ENCODE assay signal across 13 cellular contexts in the genomic region with DNA sequence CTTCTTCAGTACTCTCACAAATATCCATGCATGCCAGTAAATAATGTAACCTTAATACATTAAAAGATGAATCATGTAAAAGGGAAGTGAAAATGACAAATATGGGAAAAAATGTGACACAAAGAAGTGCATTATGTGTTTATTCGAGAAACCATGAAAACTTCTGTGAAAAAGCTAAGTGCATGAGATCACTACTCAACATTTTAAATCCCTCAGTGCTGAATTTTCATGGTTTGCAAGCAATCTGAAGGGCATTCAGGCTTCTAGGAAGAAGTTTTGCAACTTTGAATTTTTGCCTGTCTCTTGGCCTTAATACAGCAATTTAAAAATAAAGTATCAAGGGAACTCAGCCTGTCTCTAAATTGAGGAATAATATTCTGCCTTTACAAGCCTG.
DNase-seq lines count a peak whose midpoint lies in the region; ATAC-seq, FAIRE-seq and TF ChIP-seq lines count a peak whose summit lies in the region.
"Had no signal": no experiment of that assay in that cellular context is flagged by ENCODE, and none has a peak within 500 bp of the region (broad histone marks: within the 10 kb centered on the region; RNA-seq: fewer than 3 reads in every experiment).

No MANE protein-coding gene starts in this region.

- in situ Hi-C loops in IMR-90 (cut with MboI; ENCODE audit: low sequenced_read_pairs) = no loop called here

- peak overlapping the region; percentile 31; the same call in 1 of the 2 replicates for H3K4me2 ChIP-seq in IMR-90 (ENCODE audit: low read depth, low read length)

- TF ChIP-seq POLR2A in IMR-90 (IDR thresholded peaks at IDR 0.05; ENCODE audit: low read depth, low read length) (no peak), vagina (IDR thresholded peaks at IDR 0.05) (no peak)

- no peaks in the 10 kb centered on the region for H3K27me3 ChIP-seq in IMR-90 (ENCODE audit: control insufficient read depth, insufficient read depth, low read length)
- H3K27me3 ChIP-seq in bronchial epithelial cell (ENCODE audit: control insufficient read depth, insufficient read depth, low read length) = no peaks in the 10 kb centered on the region
- no peaks in the 10 kb centered on the region for H3K27me3 ChIP-seq in lower lobe of right lung (ENCODE audit: low read depth)
- H3K27me3 ChIP-seq in vagina = no peaks in the 10 kb centered on the region
- H3K27me3 ChIP-seq: uterus had no signal

- H4K5ac ChIP-seq in IMR-90 (ENCODE audit: low read depth, low read length) = no peak overlapping the region

- TF ChIP-seq RAD21 in IMR-90 (IDR thresholded peaks at IDR 0.05; ENCODE audit: low read length) = no peak

- CTCF ChIA-PET in IMR-90 (lab: Yijun Ruan, JAX) = no interaction called here

- no peak overlapping the region for H2AK5ac ChIP-seq in IMR-90 (ENCODE audit: low read depth, low read length)

- dilution Hi-C loops in IMR-90 (cut with HindIII; ENCODE audit: low sequenced_read_pairs, unreplicated experiment) = no loop called here

- peak overlapping the region; percentile 7; the same call in 1 of the 2 replicates for H3K18ac ChIP-seq in IMR-90 (ENCODE audit: low read depth, low read length)

- no peaks in the 10 kb centered on the region for H3K9me3 ChIP-seq in IMR-90 (ENCODE audit: control insufficient read depth, insufficient read depth, low read length)
- H3K9me3 ChIP-seq in lower lobe of right lung = no peaks in the 10 kb centered on the region
- H3K9me3 ChIP-seq in vagina = no peaks in the 10 kb centered on the region
- H3K9me3 ChIP-seq: uterus had no signal

- H2AK9ac ChIP-seq in IMR-90 (replicated peaks; ENCODE audit: low read depth, low read length, poor library complexity) = no peak overlapping the region

- no peak overlapping the region for H3K9ac ChIP-seq in IMR-90 (ENCODE audit: low read depth, low read length)

- no peaks in the 10 kb centered on the region for H3K79me1 ChIP-seq in IMR-90 (ENCODE audit: low read depth in 1 of 2, low read length in 2 of 2)

- 0 out of 3 replicates have a peak overlapping the region, but pooled peaks have one; percentile 25 for H2BK15ac ChIP-seq in IMR-90 (ENCODE audit: low read depth, low read length)

- H2AFZ ChIP-seq in IMR-90 (replicated peaks; ENCODE audit: low read length, poor library complexity) = no peak overlapping the region

- H3K36me3 ChIP-seq in IMR-90 (ENCODE audit: control insufficient read depth, insufficient read depth, low read length) (no peaks in the 10 kb centered on the region), bronchial epithelial cell (ENCODE audit: control insufficient read depth, insufficient read depth, low read length) (no peaks in the 10 kb centered on the region), lower lobe of right lung (no peaks in the 10 kb centered on the region), vagina (no peaks in the 10 kb centered on the region)
- H3K36me3 ChIP-seq: uterus had no signal

- peak; percentile 87 for ATAC-seq in IMR-90 (ENCODE audit: low read depth)
- ATAC-seq in lower lobe of right lung = peak in 1 of 2 donors; percentile 39
- no peak for ATAC-seq in HG02970 (IDR thresholded peaks at IDR 0.05; ENCODE audit: low FRiP score, unreplicated experiment)
- ATAC-seq in GM21723 (IDR thresholded peaks at IDR 0.05; ENCODE audit: unreplicated experiment) = no peak

- no peak for TF ChIP-seq CTCF in AG09319 (IDR thresholded peaks at IDR 0.05; ENCODE audit: low read depth, low read length)
- no peak for TF ChIP-seq CTCF in IMR-90 (conservative IDR thresholded peaks at IDR 0.05; ENCODE audit: low read depth, low read length)
- no peak for TF ChIP-seq CTCF in bronchial epithelial cell (IDR thresholded peaks at IDR 0.05; ENCODE audit: insufficient read depth, low read length, severe bottlenecking)
- no peak for TF ChIP-seq CTCF in lower lobe of right lung (IDR thresholded peaks at IDR 0.05)
- TF ChIP-seq CTCF in vagina (IDR thresholded peaks at IDR 0.05) = no peak

- H4K8ac ChIP-seq in IMR-90 (ENCODE audit: low read depth in 2 of 2, low read length in 2 of 2) = peak overlapping the region; percentile 55 to 62; a peak in 2 of 4 replicates

- no peak overlapping the region for H3K14ac ChIP-seq in IMR-90 (replicated peaks; ENCODE audit: low read depth, low read length)

- intact Hi-C loops in IMR-90 (cut with micrococcal nuclease) = no loop called here
- intact Hi-C loops in lower lobe of right lung (cut with DNase I) = no loop called here
- intact Hi-C loops in vagina (cut with DNase I) = no loop called here

- BruUV-seq in IMR-90 (replicated peaks; lab: Mats Ljungman, UMichigan) = no TSS peak

- H3K4me3 ChIP-seq in IMR-90 (ENCODE audit: insufficient read depth, low read depth, low read length) (no peak overlapping the region), bronchial epithelial cell (ENCODE audit: low read depth, low read length) (no peak overlapping the region), lower lobe of right lung (no peak overlapping the region), vagina (no peak overlapping the region)
- H3K4me3 ChIP-seq: uterus had no signal

- H3K9me1 ChIP-seq in IMR-90 (ENCODE audit: insufficient read depth, low read length) = 0 out of 2 replicates have a peak, but pooled peaks cover 3% of the 10 kb centered on the region

- WGBS in IMR-90 (ENCODE audit: extremely low coverage in 2 of 2, insufficient read length in 1 of 2), 2 experiments = no CpG with 5 or more reads among the region's 1 CpG

- POLR2A ChIA-PET in IMR-90 (lab: Charles Lee; ENCODE audit: unreplicated experiment) = interaction anchor here (0.9 kb wide), 1 partner anchor 64 kb away, joined by 3 read pairs; no protein-coding TSS in a partner anchor

- H2BK120ac ChIP-seq in IMR-90 (ENCODE audit: low read depth, low read length) = peak overlapping the region; percentile 14; the same call in 1 of the 2 replicates

- DNase-seq in AG09319 (ENCODE audit: extremely low read depth, low read depth) (peak; percentile 62), IMR-90 (peak; percentile 93), bronchial epithelial cell (ENCODE audit: low read depth) (peak; percentile 46), lower lobe of right lung (no peak), vagina (ENCODE audit: extremely low spot score in 2 of 2) (no peak), caudate nucleus (lab: John Stamatoyannopoulos, UW) (no peak)
- DNase-seq: activated effector memory CD4-positive, alpha-beta T cell treated with Interleukin-2 at 50 U/mL for 16 hours; DMS153; NCI-H187 treated with DMSO at 0.1 percent for 48 hours; stimulated activated CD4-positive, alpha-beta T cell treated with anti-CD3 and anti-CD28 coated beads, Interleukin-12 subunit alpha, Interleukin-12 subunit beta, amount 100 ng/mL, for 4 hours; uterus had no signal

- no peak overlapping the region for H4K91ac ChIP-seq in IMR-90 (ENCODE audit: insufficient read depth, low read depth, low read length)

- peaks cover 2% of the 10 kb centered on the region for H3K4me1 ChIP-seq in IMR-90 (ENCODE audit: control insufficient read depth, insufficient read depth, low read length)
- H3K4me1 ChIP-seq in lower lobe of right lung = peaks cover 9% of the 10 kb centered on the region
- H3K4me1 ChIP-seq in vagina = peaks cover 9% of the 10 kb centered on the region
- H3K4me1 ChIP-seq: uterus had no signal

- no peak for FAIRE-seq in bronchial epithelial cell (lab: Jason Lieb, UNC)

- H3K27ac ChIP-seq in IMR-90 (ENCODE audit: insufficient read depth, low read length) = peak overlapping the region; percentile 67; the same call in 1 of the 2 replicates
- peak overlapping the region; percentile 38 for H3K27ac ChIP-seq in lower lobe of right lung
- no peak overlapping the region for H3K27ac ChIP-seq in vagina
- no peak overlapping the region for H3K27ac ChIP-seq in caudate nucleus (ENCODE audit: low read depth, low read length)

- H3K23ac ChIP-seq in IMR-90 (ENCODE audit: low read depth, low read length) = no peak overlapping the region

- H2BK20ac ChIP-seq in IMR-90 (ENCODE audit: low read depth, low read length) = no peak overlapping the region; the same call in 1 of the 2 replicates

- H3K4ac ChIP-seq in IMR-90 (ENCODE audit: low read depth, low read length) = peak overlapping the region; percentile 59; the same call in 1 of the 2 replicates

- no peaks in the 10 kb centered on the region for H4K20me1 ChIP-seq in IMR-90 (ENCODE audit: insufficient read depth, low read length)

- 0 out of 2 replicates have a peak overlapping the region, but pooled peaks have one; percentile 9 for H3K56ac ChIP-seq in IMR-90 (ENCODE audit: extremely low read depth, insufficient read depth, low read length)

- peak overlapping the region; percentile 87 for H2BK5ac ChIP-seq in IMR-90 (ENCODE audit: low read depth, low read length, poor library complexity, severe bottlenecking)

TF ChIP-seq in IMR-90, 13 proteins besides CTCF, POLR2A, EP300 and RAD21:
- TF ChIP-seq CEBPB (IDR thresholded peaks at IDR 0.05; ENCODE audit: low read depth, low read length) = peak; percentile 80
- TF ChIP-seq FOS (IDR thresholded peaks at IDR 0.05; ENCODE audit: low read depth, low read length) = peak; percentile 19; the same call in 1 of the 2 replicates
- TF ChIP-seq USF2 (IDR thresholded peaks at IDR 0.05; ENCODE audit: low read depth, low read length) = no peak

Comparison
In these comparisons a context has a peak if more than half of its experiments do, and no peak if none do; other contexts are left out.
1. DNase-seq: peak in AG09319 (single experiment), IMR-90 (single experiment) and bronchial epithelial cell (single experiment); none in lower lobe of right lung (single experiment), vagina (0 of 2) and caudate nucleus (0 of 61).
2. H3K27ac ChIP-seq: peak in IMR-90 (single experiment) and lower lobe of right lung (single experiment); none in vagina (single experiment) and caudate nucleus (single experiment).